Comparison of ENCODE assay signal across 1 cellular context in the genomic region with DNA sequence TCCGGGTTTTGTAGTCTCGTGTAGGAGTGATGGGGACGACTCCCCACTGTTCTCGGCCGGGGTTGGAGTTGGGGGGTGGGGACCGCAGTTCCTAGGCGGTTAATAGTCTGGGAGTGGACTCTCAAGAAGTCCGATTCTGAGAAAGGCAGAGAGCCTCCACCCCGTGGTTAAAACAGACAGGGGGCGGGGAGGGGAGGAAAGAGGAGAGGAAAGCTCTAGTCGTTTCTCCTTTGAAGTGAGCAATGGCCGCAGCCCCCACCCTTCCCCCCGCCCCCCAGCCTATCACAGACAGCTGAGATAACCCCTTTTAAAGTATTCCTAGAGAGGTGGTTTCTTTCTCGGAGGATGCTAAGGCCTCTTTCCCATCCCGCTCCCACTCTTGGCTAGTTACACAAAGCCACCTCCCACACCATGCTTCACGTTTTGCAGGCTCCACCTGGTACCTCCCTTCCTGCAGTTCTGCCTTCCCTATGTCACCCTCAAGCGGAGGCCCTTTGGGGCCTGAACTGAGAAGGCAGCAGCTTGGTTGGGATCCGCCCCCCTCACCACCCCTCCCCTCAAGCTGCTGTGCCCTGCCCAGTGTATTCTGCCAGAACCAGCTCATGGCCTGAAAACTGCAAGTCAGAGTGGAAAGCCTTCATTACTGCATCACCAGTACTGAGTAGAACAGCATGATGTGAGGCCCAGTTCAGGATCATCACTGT.
TF ChIP-seq lines count a peak whose summit lies in the region.

No MANE protein-coding gene starts in this region.

TF ChIP-seq in GM23338, 12 proteins besides CTCF, POLR2A, EP300 and RAD21 (continued from another document):
- TF ChIP-seq, protein P1, sequence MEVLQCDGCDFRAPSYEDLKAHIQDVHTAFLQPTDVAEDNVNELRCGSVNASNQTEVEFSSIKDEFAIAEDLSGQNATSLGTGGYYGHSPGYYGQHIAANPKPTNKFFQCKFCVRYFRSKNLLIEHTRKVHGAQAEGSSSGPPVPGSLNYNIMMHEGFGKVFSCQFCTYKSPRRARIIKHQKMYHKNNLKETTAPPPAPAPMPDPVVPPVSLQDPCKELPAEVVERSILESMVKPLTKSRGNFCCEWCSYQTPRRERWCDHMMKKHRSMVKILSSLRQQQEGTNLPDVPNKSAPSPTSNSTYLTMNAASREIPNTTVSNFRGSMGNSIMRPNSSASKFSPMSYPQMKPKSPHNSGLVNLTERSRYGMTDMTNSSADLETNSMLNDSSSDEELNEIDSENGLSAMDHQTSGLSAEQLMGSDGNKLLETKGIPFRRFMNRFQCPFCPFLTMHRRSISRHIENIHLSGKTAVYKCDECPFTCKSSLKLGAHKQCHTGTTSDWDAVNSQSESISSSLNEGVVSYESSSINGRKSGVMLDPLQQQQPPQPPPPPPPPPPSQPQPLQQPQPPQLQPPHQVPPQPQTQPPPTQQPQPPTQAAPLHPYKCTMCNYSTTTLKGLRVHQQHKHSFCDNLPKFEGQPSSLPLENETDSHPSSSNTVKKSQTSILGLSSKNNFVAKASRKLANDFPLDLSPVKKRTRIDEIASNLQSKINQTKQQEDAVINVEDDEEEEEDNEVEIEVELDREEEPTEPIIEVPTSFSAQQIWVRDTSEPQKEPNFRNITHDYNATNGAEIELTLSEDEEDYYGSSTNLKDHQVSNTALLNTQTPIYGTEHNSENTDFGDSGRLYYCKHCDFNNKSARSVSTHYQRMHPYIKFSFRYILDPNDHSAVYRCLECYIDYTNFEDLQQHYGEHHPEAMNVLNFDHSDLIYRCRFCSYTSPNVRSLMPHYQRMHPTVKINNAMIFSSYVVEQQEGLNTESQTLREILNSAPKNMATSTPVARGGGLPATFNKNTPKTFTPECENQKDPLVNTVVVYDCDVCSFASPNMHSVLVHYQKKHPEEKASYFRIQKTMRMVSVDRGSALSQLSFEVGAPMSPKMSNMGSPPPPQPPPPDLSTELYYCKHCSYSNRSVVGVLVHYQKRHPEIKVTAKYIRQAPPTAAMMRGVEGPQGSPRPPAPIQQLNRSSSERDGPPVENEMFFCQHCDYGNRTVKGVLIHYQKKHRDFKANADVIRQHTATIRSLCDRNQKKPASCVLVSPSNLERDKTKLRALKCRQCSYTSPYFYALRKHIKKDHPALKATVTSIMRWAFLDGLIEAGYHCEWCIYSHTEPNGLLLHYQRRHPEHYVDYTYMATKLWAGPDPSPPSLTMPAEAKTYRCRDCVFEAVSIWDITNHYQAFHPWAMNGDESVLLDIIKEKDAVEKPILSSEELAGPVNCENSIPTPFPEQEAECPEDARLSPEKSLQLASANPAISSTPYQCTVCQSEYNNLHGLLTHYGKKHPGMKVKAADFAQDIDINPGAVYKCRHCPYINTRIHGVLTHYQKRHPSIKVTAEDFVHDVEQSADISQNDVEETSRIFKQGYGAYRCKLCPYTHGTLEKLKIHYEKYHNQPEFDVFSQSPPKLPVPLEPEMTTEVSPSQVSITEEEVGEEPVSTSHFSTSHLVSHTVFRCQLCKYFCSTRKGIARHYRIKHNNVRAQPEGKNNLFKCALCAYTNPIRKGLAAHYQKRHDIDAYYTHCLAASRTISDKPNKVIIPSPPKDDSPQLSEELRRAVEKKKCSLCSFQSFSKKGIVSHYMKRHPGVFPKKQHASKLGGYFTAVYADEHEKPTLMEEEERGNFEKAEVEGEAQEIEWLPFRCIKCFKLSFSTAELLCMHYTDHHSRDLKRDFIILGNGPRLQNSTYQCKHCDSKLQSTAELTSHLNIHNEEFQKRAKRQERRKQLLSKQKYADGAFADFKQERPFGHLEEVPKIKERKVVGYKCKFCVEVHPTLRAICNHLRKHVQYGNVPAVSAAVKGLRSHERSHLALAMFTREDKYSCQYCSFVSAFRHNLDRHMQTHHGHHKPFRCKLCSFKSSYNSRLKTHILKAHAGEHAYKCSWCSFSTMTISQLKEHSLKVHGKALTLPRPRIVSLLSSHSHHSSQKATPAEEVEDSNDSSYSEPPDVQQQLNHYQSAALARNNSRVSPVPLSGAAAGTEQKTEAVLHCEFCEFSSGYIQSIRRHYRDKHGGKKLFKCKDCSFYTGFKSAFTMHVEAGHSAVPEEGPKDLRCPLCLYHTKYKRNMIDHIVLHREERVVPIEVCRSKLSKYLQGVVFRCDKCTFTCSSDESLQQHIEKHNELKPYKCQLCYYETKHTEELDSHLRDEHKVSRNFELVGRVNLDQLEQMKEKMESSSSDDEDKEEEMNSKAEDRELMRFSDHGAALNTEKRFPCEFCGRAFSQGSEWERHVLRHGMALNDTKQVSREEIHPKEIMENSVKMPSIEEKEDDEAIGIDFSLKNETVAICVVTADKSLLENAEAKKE (CRISPR knock-in tag; IDR thresholded peaks at IDR 0.05): no peak
- TF ChIP-seq ZNF114 (CRISPR knock-in tag; IDR thresholded peaks at IDR 0.05): no peak
- TF ChIP-seq, protein P2, sequence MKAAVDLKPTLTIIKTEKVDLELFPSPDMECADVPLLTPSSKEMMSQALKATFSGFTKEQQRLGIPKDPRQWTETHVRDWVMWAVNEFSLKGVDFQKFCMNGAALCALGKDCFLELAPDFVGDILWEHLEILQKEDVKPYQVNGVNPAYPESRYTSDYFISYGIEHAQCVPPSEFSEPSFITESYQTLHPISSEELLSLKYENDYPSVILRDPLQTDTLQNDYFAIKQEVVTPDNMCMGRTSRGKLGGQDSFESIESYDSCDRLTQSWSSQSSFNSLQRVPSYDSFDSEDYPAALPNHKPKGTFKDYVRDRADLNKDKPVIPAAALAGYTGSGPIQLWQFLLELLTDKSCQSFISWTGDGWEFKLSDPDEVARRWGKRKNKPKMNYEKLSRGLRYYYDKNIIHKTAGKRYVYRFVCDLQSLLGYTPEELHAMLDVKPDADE (IDR thresholded peaks at IDR 0.05): no peak
